ENCODE assay signal across 11 cellular contexts in the genomic region with DNA sequence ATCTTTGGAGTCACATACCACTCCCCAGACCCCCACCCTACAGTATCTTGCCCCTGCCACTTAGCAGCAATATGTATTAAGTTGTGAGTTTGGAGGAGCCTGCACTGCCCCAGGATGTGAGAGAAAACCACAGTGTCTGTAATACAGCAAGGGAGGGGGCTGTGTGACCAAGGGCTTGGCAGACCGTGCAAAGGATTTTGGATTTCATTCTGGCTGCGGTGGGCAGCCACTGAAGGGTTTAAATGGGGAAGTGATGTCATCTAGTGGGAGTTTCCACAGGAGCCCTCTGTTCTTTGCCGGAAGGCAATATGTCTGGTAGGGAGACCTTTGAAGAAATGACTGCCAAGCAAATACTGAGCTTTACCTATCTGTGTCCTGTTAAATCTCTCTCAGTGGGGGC.
DNase-seq lines count a peak whose midpoint lies in the region; ATAC-seq and TF ChIP-seq lines count a peak whose summit lies in the region.
"Had no signal": no experiment of that assay in that cellular context is flagged by ENCODE, and none has a peak within 500 bp of the region (broad histone marks: within the 10 kb centered on the region; RNA-seq: fewer than 3 reads in every experiment).

No MANE protein-coding gene starts in this region.

- no peaks in the 10 kb centered on the region for H3K36me3 Mint-ChIP-seq in CD14-positive monocyte

- no peak overlapping the region for H3K27ac Mint-ChIP-seq in CD14-positive monocyte
- H3K27ac Mint-ChIP-seq: CD4-positive, alpha-beta T cell had no signal

- no peaks in the 10 kb centered on the region for H3K4me1 Mint-ChIP-seq in CD14-positive monocyte

- H3K9me3 Mint-ChIP-seq in CD14-positive monocyte: peaks cover 0 to 12% (median 5%) of the 10 kb centered on the region in 7 donors
- H3K9me3 Mint-ChIP-seq: CD4-positive, alpha-beta T cell had no signal

- ATAC-seq in GM18499 (IDR thresholded peaks at IDR 0.05; ENCODE audit: insufficient read depth, unreplicated experiment): peak; percentile 83
- peak; percentile 85 for ATAC-seq in GM21390 (IDR thresholded peaks at IDR 0.05; ENCODE audit: unreplicated experiment)
- peak; percentile 50 for ATAC-seq in HG03280 (IDR thresholded peaks at IDR 0.05; ENCODE audit: unreplicated experiment)

- intact Hi-C loops in CD14-positive monocyte (cut with micrococcal nuclease): no loop called here

- no peak overlapping the region for H3K4me3 Mint-ChIP-seq in CD14-positive monocyte
- H3K4me3 Mint-ChIP-seq: CD4-positive, alpha-beta T cell had no signal

- TF ChIP-seq CTCF in CD14-positive monocyte (IDR thresholded peaks at IDR 0.05): no peak

- H3K27me3 Mint-ChIP-seq in CD14-positive monocyte (ENCODE audit: low read depth in 3 of 3): peaks cover 0 to 2% (median 0%) of the 10 kb centered on the region in 3 donors
- H3K27me3 Mint-ChIP-seq: CD4-positive, alpha-beta T cell had no signal

- DNase-seq in astrocyte of the hippocampus (ENCODE audit: low read depth, low spot score): peak; percentile 91
- no peak for DNase-seq in CD14-positive monocyte (ENCODE audit: low spot score)
- no peak for DNase-seq in NCI-H146 (lab: John Stamatoyannopoulos, UW)
- no peak for DNase-seq in NCI-H2196 (lab: John Stamatoyannopoulos, UW; ENCODE audit: unreplicated experiment)
- DNase-seq in NCI-H2081 (lab: John Stamatoyannopoulos, UW): no peak
- DNase-seq: activated naive CD4-positive, alpha-beta T cell; CD4-positive, alpha-beta T cell; NCI-H2171 treated with DMSO at 0.1 percent for 48 hours had no signal
